ENCODE assay signal across 19 cellular contexts in genomic region chr2:85341269-85342029, GRCh38. TPM values are rescaled to one million over a fixed set of nuclear protein-coding genes. Genes with fewer than 3 reads are reported as not detected.
A peak's percentile ranks its signal among the peaks of the same experiment; 100 is the strongest.
DNase-seq lines count a peak whose midpoint lies in the region; ATAC-seq, FAIRE-seq and TF ChIP-seq lines count a peak whose summit lies in the region.
"Had no signal": no experiment of that assay in that cellular context is flagged by ENCODE, and none has a peak within 500 bp of the region (broad histone marks: within the 10 kb centered on the region; RNA-seq: fewer than 3 reads in every experiment).

No MANE protein-coding gene starts in this region.

- H3F3A ChIP-seq in GM23338 (replicated peaks; ENCODE audit: low read depth) = no peaks in the 10 kb centered on the region

- CTCF ChIA-PET in A549 (lab: Yijun Ruan, JAX) (interaction anchor here (0.9 to 2.1 kb wide), 6 partner anchors 9 to 78 kb away, joined by 3 to 6 read pairs (median 4); partner anchors contain the start of genes ELMOD3, RETSAT and TGOLN2), K562 (lab: Yijun Ruan, JAX; ENCODE audit: low intra/inter-chr PET ratio) (no interaction called here)

- H2AFZ ChIP-seq in GM23338 (no peak overlapping the region), K562 (ENCODE audit: low read depth, low read length) (no peak overlapping the region)

- H3K4me2 ChIP-seq in A549 = no peak overlapping the region
- no peak overlapping the region for H3K4me2 ChIP-seq in GM23338
- H3K4me2 ChIP-seq in K562 (ENCODE audit: insufficient read depth, low read length) = no peak overlapping the region

- H4K20me1 ChIP-seq in GM23338 (replicated peaks; ENCODE audit: insufficient read depth) (no peaks in the 10 kb centered on the region; the same call in 1 of the 2 replicates), K562 (replicated peaks; ENCODE audit: control insufficient read depth, insufficient read depth, low read length) (no peaks in the 10 kb centered on the region)

- in situ Hi-C loops in K562 (cut with MboI) = no loop called here

- TF ChIP-seq RAD21 in A549 (conservative IDR thresholded peaks at IDR 0.05 in 1 of 2, IDR thresholded peaks at IDR 0.05 in 1 of 2) (no peak), K562 (CRISPR knock-in tag; conservative IDR thresholded peaks at IDR 0.05 in 1 of 2, IDR thresholded peaks at IDR 0.05 in 1 of 2) (no peak)

- H3K9me3 ChIP-seq in A549 (no peaks in the 10 kb centered on the region), K562 (replicated peaks; ENCODE audit: control insufficient read depth, insufficient read depth, low read depth, low read length) (no peaks in the 10 kb centered on the region)
- H3K9me3 ChIP-seq: Caco-2 had no signal

- TF ChIP-seq POLR2A in A549 (IDR thresholded peaks at IDR 0.05; ENCODE audit: low read length) (0 out of 2 replicates have a peak, but pooled peaks have one; percentile 5), K562 (conservative IDR thresholded peaks at IDR 0.05) (no peak)

- H3K27me3 Mint-ChIP-seq in GM23338 (ENCODE audit: insufficient read depth, low read depth, poor library complexity) = peaks cover 4% of the 10 kb centered on the region

- DNase-seq in A549 (ENCODE audit: low read depth in 1 of 2, low spot score in 1 of 2) (no peak), GM23338 (ENCODE audit: low spot score) (no peak), HTR-8/SVneo (ENCODE audit: insufficient read length, low spot score) (no peak), K562 (ENCODE audit: extremely low read depth in 1 of 4, low spot score in 3 of 4) (no peak), NCI-H2081 treated with DMSO at 0.1 percent for 48 hours (lab: John Stamatoyannopoulos, UW) (no peak), coronary artery (ENCODE audit: low spot score) (no peak)
- no peak for DNase-seq in central memory CD4-positive, alpha-beta T cell
- DNase-seq: 8988T; C1 segment of cervical spinal cord; Caco-2; CD4-positive, CD25-positive, alpha-beta regulatory T cell; CD8-positive, alpha-beta T cell; DMS153; DND-41; H9; HFFc6 had no signal

- WGBS in A549 (ENCODE audit: missing lambda C conversion rate) = 96% methylated on average over 30 of the region's 30 CpGs
- WGBS in K562 (ENCODE audit: insufficient coverage, low coverage, missing lambda C conversion rate) = 82% methylated on average over 29 of the region's 30 CpGs

- H3K9me3 Mint-ChIP-seq in GM23338 = no peaks in the 10 kb centered on the region
- H3K9me3 Mint-ChIP-seq: CD4-positive, CD25-positive, alpha-beta regulatory T cell; CD8-positive, alpha-beta T cell; H9; HFFc6 had no signal

- no peak overlapping the region for H3K27ac ChIP-seq in A549
- no peak overlapping the region for H3K27ac ChIP-seq in GM23338 (ENCODE audit: low read depth)
- no peak overlapping the region for H3K27ac ChIP-seq in K562 (ENCODE audit: extremely low read depth, low read depth, low read length)
- H3K27ac ChIP-seq in coronary artery = no peak overlapping the region

- H3K9me2 ChIP-seq in GM23338 (ENCODE audit: insufficient read depth) = no peaks in the 10 kb centered on the region

- H3K4me3 ChIP-seq in A549 (no peak overlapping the region), GM23338 (no peak overlapping the region), K562 (no peak overlapping the region), coronary artery (no peak overlapping the region)

- TF ChIP-seq CTCF in A549 (IDR thresholded peaks at IDR 0.05) = no peak
- no peak for TF ChIP-seq CTCF in GM23338 (conservative IDR thresholded peaks at IDR 0.05; ENCODE audit: low read depth in 2 of 2)
- no peak for TF ChIP-seq CTCF in K562 (IDR thresholded peaks at IDR 0.05 in 2 of 3, conservative IDR thresholded peaks at IDR 0.05 in 1 of 3; ENCODE audit: insufficient read depth in 2 of 3, low read depth in 1 of 3, low read length in 3 of 3)
- no peak for TF ChIP-seq CTCF in coronary artery (IDR thresholded peaks at IDR 0.05)

- H3K4me1 ChIP-seq in A549 (no peaks in the 10 kb centered on the region), GM23338 (ENCODE audit: insufficient read depth) (no peaks in the 10 kb centered on the region; the same call in 1 of the 2 replicates), K562 (replicated peaks in 1 of 2; ENCODE audit: control insufficient read depth in 2 of 2, insufficient read depth in 2 of 2, low read length in 2 of 2) (peaks cover 0 to 3% of the 10 kb centered on the region in 2 experiments; a peak in 3 of 5 replicates)
- H3K4me1 ChIP-seq: Caco-2 had no signal

- peaks cover 4% of the 10 kb centered on the region; the same call in 1 of the 3 replicates for H3K36me3 Mint-ChIP-seq in GM23338 (ENCODE audit: low read depth)

- BruUV-seq in K562 (replicated peaks; lab: Mats Ljungman, UMichigan) = no TSS peak

- H3K9me1 ChIP-seq in K562 (ENCODE audit: control insufficient read depth, insufficient read depth, low read length) = no peaks in the 10 kb centered on the region

- H3K27me3 ChIP-seq in GM23338 (ENCODE audit: insufficient read depth) (no peaks in the 10 kb centered on the region), K562 (ENCODE audit: control insufficient read depth in 2 of 2, insufficient read depth in 2 of 2, low read length in 2 of 2) (no peaks in the 10 kb centered on the region; a peak in 1 of 5 replicates)

- intact Hi-C loops in K562 (cut with micrococcal nuclease) = no loop called here

- no peak for TF ChIP-seq EP300 in A549 (IDR thresholded peaks at IDR 0.05)
- TF ChIP-seq EP300 in K562 (IDR thresholded peaks at IDR 0.05; ENCODE audit: low read length) = no peak

- POLR2A ChIA-PET in A549 (lab: Yijun Ruan, JAX) (interaction anchor here (0.7 kb wide), 1 partner anchor 10 kb away, joined by 3 read pairs; no protein-coding TSS in a partner anchor), K562 (lab: Yijun Ruan, JAX) (interaction anchor here (0.8 to 2.0 kb wide), 3 partner anchors 10 to 210 kb away, joined by 4 to 6 read pairs (median 6); partner anchors contain the start of genes ELMOD3 and RETSAT)

- FAIRE-seq in A549 (lab: Jason Lieb, UNC) (no peak), HTR-8/SVneo (lab: Jason Lieb, UNC) (peak; percentile 73), K562 (lab: Jason Lieb, UNC) (no peak)
- FAIRE-seq: G401.6, GM12892 had no signal

- H3K4me3 Mint-ChIP-seq in GM23338 = no peak overlapping the region
- H3K4me3 Mint-ChIP-seq: CD4-positive, CD25-positive, alpha-beta regulatory T cell; CD8-positive, alpha-beta T cell; H9 had no signal

- H3K36me3 ChIP-seq in GM23338 (ENCODE audit: insufficient read depth) = no peaks in the 10 kb centered on the region
- peaks cover 13% of the 10 kb centered on the region; the same call in 1 of the 3 replicates for H3K36me3 ChIP-seq in K562 (ENCODE audit: control insufficient read depth, insufficient read depth, low read length)

- H3K27ac Mint-ChIP-seq in GM23338 = 0 out of 2 replicates have a peak overlapping the region, but pooled peaks have one; percentile 65
- H3K27ac Mint-ChIP-seq: CD8-positive, alpha-beta T cell had no signal

- ATAC-seq in A549 (no peak), GM23338 (no peak), K562 (no peak), HG03457 (IDR thresholded peaks at IDR 0.05; ENCODE audit: unreplicated experiment) (no peak)
- ATAC-seq: CD8-positive, alpha-beta T cell had no signal

- H3K4me1 Mint-ChIP-seq in GM23338 = peaks cover 19% of the 10 kb centered on the region
- H3K4me1 Mint-ChIP-seq: CD4-positive, CD25-positive, alpha-beta regulatory T cell had no signal

- H3K9ac ChIP-seq in K562 (ENCODE audit: insufficient read depth in 1 of 2, low read depth in 2 of 2, low read length in 2 of 2) = no peak overlapping the region

- no peaks in the 10 kb centered on the region for H3K79me2 ChIP-seq in GM23338 (replicated peaks; ENCODE audit: insufficient read depth)
- no peaks in the 10 kb centered on the region for H3K79me2 ChIP-seq in K562 (ENCODE audit: control insufficient read depth, insufficient read depth, low read length)

RNA-seq across cellular contexts. Expression of gene RETSAT, which starts 12.9 kb away (rescaled TPM):
- polyA plus RNA-seq in A549 (2011; rRNA removed) = 51.6 and 52.3 TPM in 2 replicates
- 19.8 and 25.3 TPM in 2 replicates for polyA plus RNA-seq in A549 (2012; cell fraction: cytosol; rRNA removed)
- polyA plus RNA-seq in A549 (2012; cell fraction: nucleus; rRNA removed) = 70.6 and 78.0 TPM in 2 replicates
- polyA plus RNA-seq in A549 (2017; fragmentation: RNase III; extraction: RNeasy Plus Mini Kit Qiagen cat#74134 plus additional on column Dnase treatment) = 40.8 to 43.3 TPM (median 42.3 TPM) in 3 replicates
- 56.6 and 65.7 TPM in 2 replicates for polyA minus RNA-seq in A549 (2011; rRNA and poly(A)+ RNA removed)
- total RNA-seq in GM23338 (2014; rRNA removed; shearing (Covaris generic)) = 12.5 and 16.4 TPM in 2 replicates
- 2.3 and 2.6 TPM in 2 replicates for polyA plus RNA-seq in GM23338 (2016; fragmentation: Nextera tagmentation; extraction: Ambion mirVana)
- total RNA-seq in K562 (2011; cell fraction: chromatin; rRNA removed; ENCODE audit: low replicate concordance) = 45.6 and 82.8 TPM in 2 replicates
- total RNA-seq in K562 (2011; cell fraction: nucleolus; rRNA removed) = 68.5 and 68.6 TPM in 2 replicates
- 61.2 and 66.1 TPM in 2 replicates for total RNA-seq in K562 (2011; cell fraction: nucleoplasm; rRNA removed)
- total RNA-seq in K562 (2014; rRNA removed) = 12.3 and 15.6 TPM in 2 replicates
- total RNA-seq in K562 (2014; rRNA removed; fragmentation: Illumina TruSeq; extraction: Trizol) = 13.2 and 14.4 TPM in 2 replicates
- 17.9 and 20.0 TPM in 2 replicates for total RNA-seq in K562 (2015; rRNA removed; fragmentation: Illumina TruSeq; extraction: Trizol)
- 19.5 and 20.1 TPM in 2 replicates for total RNA-seq in K562 (2021)
- 16.8 and 18.3 TPM in 2 replicates for polyA plus RNA-seq in K562 (2011; rRNA removed)
- 16.5 and 17.9 TPM in 2 replicates for polyA plus RNA-seq in K562 (2011; cell fraction: cytosol; rRNA removed)
- polyA plus RNA-seq in K562 (2011; cell fraction: nucleus; rRNA removed) = 58.2 and 61.1 TPM in 2 replicates
- polyA plus RNA-seq in K562 (2012) = 18.6 and 29.4 TPM in 2 replicates
- 18.7 and 21.6 TPM in 2 replicates for polyA plus RNA-seq in K562 (2014; fragmentation: Illumina TruSeq; extraction: Trizol)
- polyA plus RNA-seq in K562 (2014; fragmentation: Nextera tagmentation; extraction: Ambion mirVana) = 1 to 10 TPM; 1.9 to 5.6 TPM
- polyA plus RNA-seq in K562 (2014; rRNA removed) = 13.8 and 16.5 TPM in 2 replicates
- 17.0 and 18.0 TPM in 2 replicates for polyA minus RNA-seq in K562 (2011; rRNA and poly(A)+ RNA removed)
- polyA minus RNA-seq in K562 (2011; cell fraction: cytosol; rRNA and poly(A)+ RNA removed) = 13.9 and 14.6 TPM in 2 replicates
- 17.0 and 26.4 TPM in 2 replicates for polyA minus RNA-seq in K562 (2011; cell fraction: nucleus; rRNA and poly(A)+ RNA removed)

RNA-seq across cellular contexts. Expression of gene ELMOD3, which starts 13.1 kb away (rescaled TPM):
- polyA plus RNA-seq in A549 (2011; rRNA removed) = 29.9 and 31.9 TPM in 2 replicates
- polyA plus RNA-seq in A549 (2012; cell fraction: cytosol; rRNA removed) = 20.6 and 21.5 TPM in 2 replicates
- polyA plus RNA-seq in A549 (2012; cell fraction: nucleus; rRNA removed) = 47.6 and 52.1 TPM in 2 replicates
- polyA plus RNA-seq in A549 (2017; fragmentation: RNase III; extraction: RNeasy Plus Mini Kit Qiagen cat#74134 plus additional on column Dnase treatment) = 14.6 to 17.8 TPM (median 15.3 TPM) in 3 replicates
- 25.7 and 29.4 TPM in 2 replicates for polyA minus RNA-seq in A549 (2011; rRNA and poly(A)+ RNA removed)
- total RNA-seq in GM23338 (2014; rRNA removed; shearing (Covaris generic)) = 7.1 and 8.9 TPM in 2 replicates
- polyA plus RNA-seq in GM23338 (2016; fragmentation: Nextera tagmentation; extraction: Ambion mirVana) = 5.9 and 8.6 TPM in 2 replicates
- 51.6 and 62.7 TPM in 2 replicates for total RNA-seq in K562 (2011; cell fraction: chromatin; rRNA removed; ENCODE audit: low replicate concordance)
- total RNA-seq in K562 (2011; cell fraction: nucleolus; rRNA removed) = 34.3 and 36.0 TPM in 2 replicates
- 37.3 and 43.5 TPM in 2 replicates for total RNA-seq in K562 (2011; cell fraction: nucleoplasm; rRNA removed)
- 6.2 and 9.8 TPM in 2 replicates for total RNA-seq in K562 (2014; rRNA removed)
- 10.5 and 11.6 TPM in 2 replicates for total RNA-seq in K562 (2014; rRNA removed; fragmentation: Illumina TruSeq; extraction: Trizol)
- 12.4 and 14.5 TPM in 2 replicates for total RNA-seq in K562 (2015; rRNA removed; fragmentation: Illumina TruSeq; extraction: Trizol)
- total RNA-seq in K562 (2021) = 7.8 and 9.2 TPM in 2 replicates
- polyA plus RNA-seq in K562 (2011; rRNA removed) = 14.5 and 18.7 TPM in 2 replicates
- polyA plus RNA-seq in K562 (2011; cell fraction: cytosol; rRNA removed) = 11.4 and 12.2 TPM in 2 replicates
- 29.7 and 49.5 TPM in 2 replicates for polyA plus RNA-seq in K562 (2011; cell fraction: nucleus; rRNA removed)
- 8.8 and 16.0 TPM in 2 replicates for polyA plus RNA-seq in K562 (2012)
- 11.1 and 14.3 TPM in 2 replicates for polyA plus RNA-seq in K562 (2014; fragmentation: Illumina TruSeq; extraction: Trizol)
- 1 to 10 TPM; 2.7 to 6.4 TPM for polyA plus RNA-seq in K562 (2014; fragmentation: Nextera tagmentation; extraction: Ambion mirVana)
- polyA plus RNA-seq in K562 (2014; rRNA removed) = 14.5 and 14.6 TPM in 2 replicates
- polyA minus RNA-seq in K562 (2011; rRNA and poly(A)+ RNA removed) = 11.0 and 17.1 TPM in 2 replicates
- polyA minus RNA-seq in K562 (2011; cell fraction: cytosol; rRNA and poly(A)+ RNA removed) = 2.5 and 4.8 TPM in 2 replicates
- polyA minus RNA-seq in K562 (2011; cell fraction: nucleus; rRNA and poly(A)+ RNA removed) = 11.9 and 12.7 TPM in 2 replicates

RNA-seq across cellular contexts. Expression of gene TGOLN2, which starts 13.7 kb away (rescaled TPM):
- polyA plus RNA-seq in A549 (2011; rRNA removed) (159 and 177 TPM in 2 replicates), A549 (2017; fragmentation: RNase III; extraction: RNeasy Plus Mini Kit Qiagen cat#74134 plus additional on column Dnase treatment) (97.1 to 98.9 TPM (median 98.3 TPM) in 3 replicates), GM23338 (2016; fragmentation: Nextera tagmentation; extraction: Ambion mirVana) (17.8 and 20.8 TPM in 2 replicates), K562 (2011; rRNA removed) (38.9 and 61.7 TPM in 2 replicates), K562 (2014; fragmentation: Illumina TruSeq; extraction: Trizol) (60.5 and 66.5 TPM in 2 replicates), K562 (2014; fragmentation: Nextera tagmentation; extraction: Ambion mirVana) (10 to 100 TPM; 13.0 to 18.0 TPM), K562 (2014; rRNA removed) (52.1 and 53.1 TPM in 2 replicates)
- polyA plus RNA-seq in A549 (2012; cell fraction: cytosol; rRNA removed) = 83.2 and 85.0 TPM in 2 replicates
- 54.5 and 62.1 TPM in 2 replicates for polyA plus RNA-seq in A549 (2012; cell fraction: nucleus; rRNA removed)
- polyA minus RNA-seq in A549 (2011; rRNA and poly(A)+ RNA removed) = 54.7 and 65.4 TPM in 2 replicates
- total RNA-seq in GM23338 (2014; rRNA removed; shearing (Covaris generic)) = 48.3 and 49.4 TPM in 2 replicates
- 117 and 121 TPM in 2 replicates for total RNA-seq in K562 (2011; cell fraction: chromatin; rRNA removed; ENCODE audit: low replicate concordance)
- 73.6 and 84.5 TPM in 2 replicates for total RNA-seq in K562 (2011; cell fraction: nucleolus; rRNA removed)
- total RNA-seq in K562 (2011; cell fraction: nucleoplasm; rRNA removed) = 118 and 151 TPM in 2 replicates
- total RNA-seq in K562 (2014; rRNA removed) (35.9 and 40.7 TPM in 2 replicates), K562 (2014; rRNA removed; fragmentation: Illumina TruSeq; extraction: Trizol) (28.3 and 32.1 TPM in 2 replicates), K562 (2015; rRNA removed; fragmentation: Illumina TruSeq; extraction: Trizol) (30.7 and 31.9 TPM in 2 replicates), K562 (2021) (47.4 and 48.0 TPM in 2 replicates)
- 33.8 and 36.9 TPM in 2 replicates for polyA plus RNA-seq in K562 (2011; cell fraction: cytosol; rRNA removed)
- 42.9 and 60.6 TPM in 2 replicates for polyA plus RNA-seq in K562 (2011; cell fraction: nucleus; rRNA removed)
- polyA plus RNA-seq in K562 (2012) = 35.4 and 54.6 TPM in 2 replicates
- polyA minus RNA-seq in K562 (2011; rRNA and poly(A)+ RNA removed) = 27.2 and 44.1 TPM in 2 replicates
- 19.2 and 19.4 TPM in 2 replicates for polyA minus RNA-seq in K562 (2011; cell fraction: cytosol; rRNA and poly(A)+ RNA removed)
- polyA minus RNA-seq in K562 (2011; cell fraction: nucleus; rRNA and poly(A)+ RNA removed) = 25.9 and 26.5 TPM in 2 replicates

Comparison
In these comparisons a context has a peak if more than half of its experiments do, and no peak if none do; other contexts are left out.
1. Of the 35 proteins assayed by ChIP-seq in both K562 and A549: peak only in K562: none; only in A549: POLR2A; in both: none; in neither: 34.